Comparison of ENCODE assay signal across 8 cellular contexts in genomic region chr12:42590324-42590934, GRCh38. TPM values are rescaled to one million over a fixed set of nuclear protein-coding genes. Genes with fewer than 3 reads are reported as not detected.
DNase-seq lines count a peak whose midpoint lies in the region; ATAC-seq and TF ChIP-seq lines count a peak whose summit lies in the region.

No MANE protein-coding gene starts in this region.

- no peak for TF ChIP-seq POLR2A in gastroesophageal sphincter (IDR thresholded peaks at IDR 0.05)

- H3K27ac Mint-ChIP-seq in HFFc6: no peak overlapping the region
- no peak overlapping the region for H3K27ac Mint-ChIP-seq in WTC11
- H3K27ac Mint-ChIP-seq in osteocyte (ENCODE audit: unreplicated experiment): peak overlapping the region; percentile 60

- H3K27ac ChIP-seq in gastroesophageal sphincter: peak overlapping the region in 3 of 4 donors; percentile 80 to 86 (median 83)

- H3K9me3 Mint-ChIP-seq in HFFc6 (no peaks in the 10 kb centered on the region), WTC11 (no peaks in the 10 kb centered on the region), osteocyte (ENCODE audit: unreplicated experiment) (no peaks in the 10 kb centered on the region)

- peaks cover 0 to 49% (median 4%) of the 10 kb centered on the region in 3 donors for H3K4me1 ChIP-seq in gastroesophageal sphincter

- 0 to 2% methylated on average over 6 to 10 of the region's 25 CpGs for WGBS in gastroesophageal sphincter (ENCODE audit: low coverage in 1 of 2), 2 donors

- H3K27me3 Mint-ChIP-seq in HFFc6 (ENCODE audit: insufficient read depth) (peaks cover 39% of the 10 kb centered on the region), WTC11 (ENCODE audit: low read depth) (peaks cover 51% of the 10 kb centered on the region), osteocyte (ENCODE audit: unreplicated experiment) (peaks cover 46% of the 10 kb centered on the region)

- TF ChIP-seq EP300 in gastroesophageal sphincter (IDR thresholded peaks at IDR 0.05): no peak

- CTCF ChIA-PET in WTC11 (lab: Charles Lee): interaction anchor here (0.6 to 2.5 kb wide), 3 partner anchors 107 to 691 kb away, joined by 3 to 9 read pairs (median 4); no protein-coding TSS in a partner anchor

- peak overlapping the region; percentile 66 to 78 for H3K4me3 ChIP-seq in gastroesophageal sphincter

- DNase-seq in AG20443 (ENCODE audit: low spot score) (peak; percentile 38), HFFc6 (no peak), WTC11 (ENCODE audit: low spot score) (peak; percentile 25), osteocyte (ENCODE audit: extremely low spot score, unreplicated experiment) (no peak), NCI-H1694 (lab: John Stamatoyannopoulos, UW) (no peak)
- no peak for DNase-seq in activated CD4-positive, CD25-positive, alpha-beta regulatory T cell (lab: John Stamatoyannopoulos, UW)

- TF ChIP-seq CTCF in HFFc6 (IDR thresholded peaks at IDR 0.05) (no peak), WTC11 (IDR thresholded peaks at IDR 0.05) (no peak), gastroesophageal sphincter (IDR thresholded peaks at IDR 0.05) (no peak), osteocyte (IDR thresholded peaks at IDR 0.05) (no peak)

- H3K4me1 Mint-ChIP-seq in HFFc6 (ENCODE audit: low read depth) (peaks cover 25% of the 10 kb centered on the region), WTC11 (peaks cover 16% of the 10 kb centered on the region), osteocyte (ENCODE audit: unreplicated experiment) (peaks cover 35% of the 10 kb centered on the region)

- no peaks in the 10 kb centered on the region for H3K9me3 ChIP-seq in gastroesophageal sphincter

- ATAC-seq in WTC11 (peak; percentile 13), gastroesophageal sphincter (peak; percentile 16), HG03521 (IDR thresholded peaks at IDR 0.05; ENCODE audit: unreplicated experiment) (no peak)

- H3K36me3 ChIP-seq in gastroesophageal sphincter: no peaks in the 10 kb centered on the region

- H3K27me3 ChIP-seq in gastroesophageal sphincter: peaks cover 6% of the 10 kb centered on the region

- no peaks in the 10 kb centered on the region for H3K36me3 Mint-ChIP-seq in HFFc6 (ENCODE audit: low read depth)
- H3K36me3 Mint-ChIP-seq in WTC11: no peaks in the 10 kb centered on the region
- H3K36me3 Mint-ChIP-seq in osteocyte (ENCODE audit: unreplicated experiment): peaks cover 2% of the 10 kb centered on the region

- POLR2A ChIA-PET in WTC11 (lab: Charles Lee): interaction anchor here (0.6 kb wide), 1 partner anchor 749 kb away, joined by 4 read pairs; no protein-coding TSS in a partner anchor

- H3K4me3 Mint-ChIP-seq in HFFc6 (peak overlapping the region; percentile 75), WTC11 (peak overlapping the region; percentile 80), osteocyte (ENCODE audit: unreplicated experiment) (peak overlapping the region; percentile 78)

TF ChIP-seq in WTC11, 78 proteins besides CTCF, POLR2A, EP300 and RAD21:
- TF ChIP-seq TCF7 (CRISPR knock-in tag; IDR thresholded peaks at IDR 0.05; ENCODE audit: low read depth) (no peak), HMGA2 (CRISPR knock-in tag; IDR thresholded peaks at IDR 0.05) (no peak), RELA (CRISPR knock-in tag; IDR thresholded peaks at IDR 0.05; ENCODE audit: borderline replicate concordance) (no peak), IRF1 (CRISPR knock-in tag; IDR thresholded peaks at IDR 0.05) (no peak), ZNF317 (CRISPR knock-in tag; IDR thresholded peaks at IDR 0.05; ENCODE audit: borderline replicate concordance, low read depth) (no peak), PRDM15 (CRISPR knock-in tag; IDR thresholded peaks at IDR 0.05) (peak; percentile 89), ATF1 (CRISPR knock-in tag; IDR thresholded peaks at IDR 0.05) (no peak)

RNA-seq across cellular contexts. Expression of gene PRICKLE1, which starts 0.9 kb away (rescaled TPM):
- total RNA-seq in HFFc6 (2021; fragmentation: NEBNext Ultra II Directional; extraction: Animal tissue kit (Norgen Biotek cat#: 25700)): 10 to 100 TPM in 2 of 6 experiments, 1 to 10 TPM in 4; 3.7 to 10.0 (median 8.6) TPM
- total RNA-seq in WTC11 (2021) (11.7 to 16.4 TPM (median 15.3 TPM) in 3 replicates), gastroesophageal sphincter (10 to 100 TPM in 3 of 4 donors, 1 to 10 TPM in 1; 8.3 to 30.0 (median 23.3) TPM), osteocyte (30.6 and 31.9 TPM in 2 replicates)

Comparison
In these comparisons a context has a peak if more than half of its experiments do, and no peak if none do; other contexts are left out.
1. DNase-seq: peak in AG20443 (single experiment) and WTC11 (single experiment); none in HFFc6 (single experiment), osteocyte (single experiment), activated CD4-positive, CD25-positive, alpha-beta regulatory T cell (0 of 4) and NCI-H1694 (single experiment).
2. Peak in every context shown above with its lines, with median percentiles within 50 percentile points of each other: H3K4me3 Mint-ChIP-seq.